In genomic region chr11:2920343-2920742, GRCh38 we compare ENCODE assay signal across 1 cellular context.
TF ChIP-seq lines count a peak whose summit lies in the region.

No MANE protein-coding gene starts in this region.

TF ChIP-seq in HepG2, 621 proteins besides CTCF, POLR2A, EP300 and RAD21:
- TF ChIP-seq AGO2 (optimal IDR thresholded peaks at IDR 0.05; ENCODE audit: low read depth, low read length) (peak; percentile 46), RBM22 (optimal IDR thresholded peaks at IDR 0.05; ENCODE audit: low read length) (peak; percentile 24), PRDM15 (CRISPR knock-in tag; IDR thresholded peaks at IDR 0.05) (no peak)
- TF ChIP-seq, protein P1, sequence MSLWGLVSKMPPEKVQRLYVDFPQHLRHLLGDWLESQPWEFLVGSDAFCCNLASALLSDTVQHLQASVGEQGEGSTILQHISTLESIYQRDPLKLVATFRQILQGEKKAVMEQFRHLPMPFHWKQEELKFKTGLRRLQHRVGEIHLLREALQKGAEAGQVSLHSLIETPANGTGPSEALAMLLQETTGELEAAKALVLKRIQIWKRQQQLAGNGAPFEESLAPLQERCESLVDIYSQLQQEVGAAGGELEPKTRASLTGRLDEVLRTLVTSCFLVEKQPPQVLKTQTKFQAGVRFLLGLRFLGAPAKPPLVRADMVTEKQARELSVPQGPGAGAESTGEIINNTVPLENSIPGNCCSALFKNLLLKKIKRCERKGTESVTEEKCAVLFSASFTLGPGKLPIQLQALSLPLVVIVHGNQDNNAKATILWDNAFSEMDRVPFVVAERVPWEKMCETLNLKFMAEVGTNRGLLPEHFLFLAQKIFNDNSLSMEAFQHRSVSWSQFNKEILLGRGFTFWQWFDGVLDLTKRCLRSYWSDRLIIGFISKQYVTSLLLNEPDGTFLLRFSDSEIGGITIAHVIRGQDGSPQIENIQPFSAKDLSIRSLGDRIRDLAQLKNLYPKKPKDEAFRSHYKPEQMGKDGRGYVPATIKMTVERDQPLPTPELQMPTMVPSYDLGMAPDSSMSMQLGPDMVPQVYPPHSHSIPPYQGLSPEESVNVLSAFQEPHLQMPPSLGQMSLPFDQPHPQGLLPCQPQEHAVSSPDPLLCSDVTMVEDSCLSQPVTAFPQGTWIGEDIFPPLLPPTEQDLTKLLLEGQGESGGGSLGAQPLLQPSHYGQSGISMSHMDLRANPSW (CRISPR knock-in tag; IDR thresholded peaks at IDR 0.05; ENCODE audit: borderline replicate concordance) = no peak
TF ChIP-seq in HepG2: peak in this region for 2.
